In the genomic region with DNA sequence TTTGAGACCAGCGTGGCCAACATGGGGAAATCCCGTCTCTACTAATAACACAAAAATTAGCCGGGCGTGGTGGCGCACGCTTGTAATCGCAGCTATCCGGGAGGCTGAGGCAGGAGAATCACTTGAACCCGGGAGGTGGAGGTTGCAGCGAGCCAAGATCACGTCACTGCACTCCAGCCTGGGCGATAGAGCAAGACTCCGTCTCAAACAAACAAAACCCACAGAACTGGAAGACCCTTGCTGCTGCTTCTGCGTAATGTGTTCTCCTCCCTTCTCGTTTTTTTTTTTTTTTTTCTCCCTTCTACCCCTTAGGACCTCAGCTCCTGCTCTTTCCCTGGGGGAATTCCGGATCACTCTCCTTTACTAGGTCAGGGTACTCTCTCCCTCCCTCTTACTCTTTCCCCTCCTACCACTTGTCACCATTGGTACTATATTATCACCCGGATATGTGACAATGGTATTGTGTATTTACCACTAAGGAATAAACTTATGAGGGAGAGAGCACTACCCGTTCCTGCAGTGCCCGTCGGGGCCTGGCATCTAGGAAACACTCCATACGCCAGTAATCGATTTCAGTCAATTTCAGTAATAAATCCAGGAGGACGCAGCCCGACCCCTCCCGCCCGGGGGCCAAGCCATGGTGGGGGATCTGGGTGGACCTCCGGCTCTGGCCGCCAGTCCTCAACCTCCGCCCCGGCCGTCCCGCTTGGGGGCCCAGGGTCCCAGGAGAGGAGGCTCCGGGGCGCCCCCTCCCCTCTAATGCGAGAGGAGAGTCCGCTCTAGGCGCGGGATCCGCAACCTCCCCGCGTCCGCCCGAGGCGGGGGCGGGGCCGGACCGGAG, we compare ENCODE assay signal across 8 cellular contexts. TPM values are rescaled to one million over a fixed set of nuclear protein-coding genes. Genes with fewer than 3 reads are reported as not detected.
DNase-seq lines count a peak whose midpoint lies in the region; ATAC-seq and TF ChIP-seq lines count a peak whose summit lies in the region.

No MANE protein-coding gene starts in this region.

- no peak for ATAC-seq in GM18505 (IDR thresholded peaks at IDR 0.05; ENCODE audit: unreplicated experiment)
- peak; percentile 20 for ATAC-seq in HG03066 (IDR thresholded peaks at IDR 0.05; ENCODE audit: low read depth, unreplicated experiment)

- H3K9ac ChIP-seq in OCI-LY3 (ENCODE audit: low read length): peak overlapping the region; percentile 92
- peak overlapping the region; percentile 70 for H3K9ac ChIP-seq in rectal smooth muscle tissue (ENCODE audit: low read length)

- no peaks in the 10 kb centered on the region for H3K9me2 ChIP-seq in hepatocyte (replicated peaks; ENCODE audit: insufficient read depth)

- H2AFZ ChIP-seq in OCI-LY3 (ENCODE audit: low read depth, low read length) (peak overlapping the region; percentile 97), hepatocyte (peak overlapping the region; percentile 54)

- TF ChIP-seq POLR2A in GM18505 (IDR thresholded peaks at IDR 0.05; ENCODE audit: borderline replicate concordance, extremely low read depth, insufficient read depth, insufficient read length): peak; percentile 84

- H3K27ac ChIP-seq in OCI-LY3 (ENCODE audit: low read length) (peak overlapping the region; percentile 43), hepatocyte (peak overlapping the region; percentile 92), rectal smooth muscle tissue (ENCODE audit: low read depth, low read length) (peak overlapping the region; percentile 88)

- H3K27me3 ChIP-seq in OCI-LY3 (ENCODE audit: low read depth, low read length) (no peaks in the 10 kb centered on the region), hepatocyte (no peaks in the 10 kb centered on the region), rectal smooth muscle tissue (ENCODE audit: control insufficient read depth, insufficient read depth, low read length) (no peaks in the 10 kb centered on the region)

- peak overlapping the region; percentile 97 for H3K4me3 ChIP-seq in AG09309 (ENCODE audit: control insufficient read depth, low read depth, low read length)
- H3K4me3 ChIP-seq in OCI-LY3 (ENCODE audit: low read length): peak overlapping the region; percentile 95
- H3K4me3 ChIP-seq in hepatocyte: peak overlapping the region; percentile 36
- peak overlapping the region; percentile 81 for H3K4me3 ChIP-seq in rectal smooth muscle tissue (ENCODE audit: low read length)

- H3K4me2 ChIP-seq in OCI-LY3 (ENCODE audit: low read length) (peak overlapping the region; percentile 79), hepatocyte (peak overlapping the region; percentile 76)

- H3K36me3 ChIP-seq in OCI-LY3 (replicated peaks; ENCODE audit: low read depth, low read length) (no peaks in the 10 kb centered on the region), hepatocyte (replicated peaks; ENCODE audit: insufficient read depth, low read depth) (no peaks in the 10 kb centered on the region), rectal smooth muscle tissue (ENCODE audit: control insufficient read depth, insufficient read depth, low read length) (no peaks in the 10 kb centered on the region)

- H4K20me1 ChIP-seq in OCI-LY3 (ENCODE audit: insufficient read depth, low read length) (no peaks in the 10 kb centered on the region), hepatocyte (ENCODE audit: insufficient read depth, poor library complexity, severe bottlenecking) (no peaks in the 10 kb centered on the region)

- H3K79me2 ChIP-seq in OCI-LY3 (ENCODE audit: low read length): peaks cover 21% of the 10 kb centered on the region
- H3K79me2 ChIP-seq in hepatocyte: peaks cover 39% of the 10 kb centered on the region

- DNase-seq in AG09309 (ENCODE audit: low read depth) (no peak), amniotic stem cell (lab: John Stamatoyannopoulos, UW) (peak; percentile 18), hepatocyte (ENCODE audit: low spot score) (peak; percentile 94), SKM-1 (lab: John Stamatoyannopoulos, UW; ENCODE audit: unreplicated experiment) (no peak)

- H3K9me3 ChIP-seq in OCI-LY3 (ENCODE audit: insufficient read depth, low read length): no peaks in the 10 kb centered on the region
- H3K9me3 ChIP-seq in hepatocyte (ENCODE audit: low read depth): no peaks in the 10 kb centered on the region

- no peak for TF ChIP-seq CTCF in AG09309 (IDR thresholded peaks at IDR 0.05; ENCODE audit: control insufficient read depth, insufficient read depth, low read depth, low read length, missing control alignments)
- no peak for TF ChIP-seq CTCF in OCI-LY3 (IDR thresholded peaks at IDR 0.05; ENCODE audit: low read depth, low read length)
- TF ChIP-seq CTCF in hepatocyte (IDR thresholded peaks at IDR 0.05; ENCODE audit: poor library complexity): no peak

- WGBS in hepatocyte (ENCODE audit: low lambda C conversion rate, missing lambda C conversion rate): 33% methylated on average over 35 of the region's 47 CpGs

- H3K4me1 ChIP-seq in OCI-LY3 (ENCODE audit: low read length): peaks cover 9% of the 10 kb centered on the region
- H3K4me1 ChIP-seq in hepatocyte (ENCODE audit: insufficient read depth): peaks cover 8% of the 10 kb centered on the region
- H3K4me1 ChIP-seq in rectal smooth muscle tissue (ENCODE audit: control insufficient read depth, insufficient read depth, low read length): peaks cover 4% of the 10 kb centered on the region

RNA-seq across cellular contexts. Expression of a gene that starts 0.4 kb away (rescaled TPM):
- 15.4 and 16.3 TPM in 2 replicates for total RNA-seq in hepatocyte
- 9.0 and 10.2 TPM in 2 replicates for polyA plus RNA-seq in hepatocyte

Comparison
In these comparisons a context has a peak if more than half of its experiments do, and no peak if none do; other contexts are left out.
1. DNase-seq: peak in amniotic stem cell (single experiment) and hepatocyte (single experiment); none in AG09309 (single experiment) and SKM-1 (single experiment).
2. H3K4me3 ChIP-seq: peak in every context shown above with its lines; median percentile 97 in AG09309; 95 in OCI-LY3; 81 in rectal smooth muscle tissue; 36 in hepatocyte.
3. Peak in every context shown above with its lines, with median percentiles within 50 percentile points of each other: H3K27ac ChIP-seq.